In the genomic region with DNA sequence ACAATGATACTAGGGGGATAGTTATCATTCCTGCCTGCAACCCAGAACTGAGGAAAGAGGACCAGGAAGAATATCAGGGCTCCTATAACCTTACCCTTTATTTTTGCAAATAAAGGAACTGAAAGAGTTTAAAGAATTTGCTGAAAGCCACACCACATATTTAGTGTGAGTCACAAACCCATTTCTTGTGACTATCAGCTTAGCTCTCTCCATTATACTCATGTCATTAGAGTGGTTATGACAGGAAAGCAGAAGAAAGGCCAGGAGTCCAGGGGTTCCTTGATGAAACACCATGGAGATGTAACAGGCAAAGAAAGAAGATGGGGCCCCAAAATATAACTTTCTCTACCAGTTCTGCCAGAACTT, we compare ENCODE assay signal across 9 cellular contexts.
DNase-seq lines count a peak whose midpoint lies in the region; ATAC-seq and TF ChIP-seq lines count a peak whose summit lies in the region.
"Had no signal": no experiment of that assay in that cellular context is flagged by ENCODE, and none has a peak within 500 bp of the region (broad histone marks: within the 10 kb centered on the region; RNA-seq: fewer than 3 reads in every experiment).

No MANE protein-coding gene starts in this region.

- H3K4me1 Mint-ChIP-seq in activated T-cell treated with anti-CD3 and anti-CD28 coated beads, Interleukin-2, amount 50 U/mL, for 72 hours (ENCODE audit: low read depth), result peaks cover 51% of the 10 kb centered on the region
- peaks cover 54 to 84% of the 10 kb centered on the region in 2 donors for H3K4me1 Mint-ChIP-seq in stimulated activated naive B cell treated with anti-CD40 and anti-IgM and Interleukin-4, amounts not matched to agents 10 μg/mL and 1 μg/mL and 100 μg/mL, for 72 hours
- peaks cover 30% of the 10 kb centered on the region for H3K4me1 Mint-ChIP-seq in activated CD4-positive, alpha-beta memory T cell treated with anti-CD3 and anti-CD28 coated beads for 36 hours (ENCODE audit: low read depth)

- DNase-seq in activated T-cell treated with anti-CD3 and anti-CD28 coated beads, Interleukin-2, amount 50 U/mL, for 72 hours, result no peak
- DNase-seq in activated T-cell treated with anti-CD3 and anti-CD28 coated beads, Interleukin-2, amount 50 U/mL, for 1 hour, result no peak
- DNase-seq in SKM-1 (lab: John Stamatoyannopoulos, UW; ENCODE audit: unreplicated experiment) (peak; percentile 66), hippocampal formation (lab: John Stamatoyannopoulos, UW) (no peak), PC-3 (no peak)
- DNase-seq in stimulated activated naive B cell treated with anti-CD40 and anti-IgM and Interleukin-4, amounts not matched to agents 10 μg/mL and 1 μg/mL and 100 μg/mL, for 72 hours, result peak; percentile 24
- no peak for DNase-seq in activated CD4-positive, alpha-beta memory T cell treated with anti-CD3 and anti-CD28 coated beads for 36 hours

- H3K4me2 ChIP-seq in PC-3 (ENCODE audit: low read length), result no peak overlapping the region

- peaks cover 0 to 10% of the 10 kb centered on the region in 2 donors for H3K36me3 Mint-ChIP-seq in activated T-cell treated with anti-CD3 and anti-CD28 coated beads, Interleukin-2, amount 50 U/mL, for 72 hours (ENCODE audit: insufficient read depth in 2 of 2)
- H3K36me3 Mint-ChIP-seq in stimulated activated naive B cell treated with anti-CD40 and anti-IgM and Interleukin-4, amounts not matched to agents 10 μg/mL and 1 μg/mL and 100 μg/mL, for 72 hours, result peaks cover 32 to 47% of the 10 kb centered on the region in 2 donors
- no peaks in the 10 kb centered on the region for H3K36me3 Mint-ChIP-seq in activated CD4-positive, alpha-beta memory T cell treated with anti-CD3 and anti-CD28 coated beads for 36 hours

- H3K27ac ChIP-seq in PC-3 (ENCODE audit: low read length), result no peak overlapping the region
- H3K27ac ChIP-seq: vagina had no signal

- CTCF ChIA-PET in activated CD4-positive, alpha-beta memory T cell treated with anti-CD3 and anti-CD28 coated beads for 36 hours (lab: Charles Lee), result interaction anchor here (1.2 to 1.5 kb wide), 2 partner anchors 11 to 51 kb away, joined by 4 to 9 read pairs; no protein-coding TSS in a partner anchor
- CTCF ChIA-PET in PC-3 (lab: Charles Lee), result no interaction called here

- no peaks in the 10 kb centered on the region for H3K9me3 ChIP-seq in PC-3 (ENCODE audit: low read length)
- H3K9me3 ChIP-seq: vagina had no signal

- no peaks in the 10 kb centered on the region for H3K79me2 ChIP-seq in PC-3 (ENCODE audit: low read length)

- POLR2A ChIA-PET in activated CD4-positive, alpha-beta memory T cell treated with anti-CD3 and anti-CD28 coated beads for 36 hours (lab: Charles Lee), result interaction anchor here (1.7 kb wide), 1 partner anchor 57 kb away, joined by 3 read pairs; no protein-coding TSS in a partner anchor
- POLR2A ChIA-PET in PC-3 (lab: Charles Lee; ENCODE audit: unreplicated experiment), result no interaction called here

- H3K27ac Mint-ChIP-seq in activated T-cell treated with anti-CD3 and anti-CD28 coated beads, Interleukin-2, amount 50 U/mL, for 72 hours, result no peak overlapping the region
- peak overlapping the region; percentile 99 for H3K27ac Mint-ChIP-seq in stimulated activated naive B cell treated with anti-CD40 and anti-IgM and Interleukin-4, amounts not matched to agents 10 μg/mL and 1 μg/mL and 100 μg/mL, for 72 hours
- no peak overlapping the region for H3K27ac Mint-ChIP-seq in activated CD4-positive, alpha-beta memory T cell treated with anti-CD3 and anti-CD28 coated beads for 36 hours

- intact Hi-C loops in activated CD4-positive, alpha-beta memory T cell treated with anti-CD3 and anti-CD28 coated beads for 36 hours (cut with micrococcal nuclease), result loop anchor here (1.0 kb wide), 1 partner anchor 11 kb away; no protein-coding TSS in a partner anchor
- intact Hi-C loops in PC-3 (cut with micrococcal nuclease), result no loop called here

- no peaks in the 10 kb centered on the region for H3K27me3 ChIP-seq in PC-3 (ENCODE audit: low read length)
- H3K27me3 ChIP-seq: vagina had no signal

- no peaks in the 10 kb centered on the region for H3K27me3 Mint-ChIP-seq in activated T-cell treated with anti-CD3 and anti-CD28 coated beads, Interleukin-2, amount 50 U/mL, for 72 hours (ENCODE audit: low read depth)
- no peaks in the 10 kb centered on the region for H3K27me3 Mint-ChIP-seq in stimulated activated naive B cell treated with anti-CD40 and anti-IgM and Interleukin-4, amounts not matched to agents 10 μg/mL and 1 μg/mL and 100 μg/mL, for 72 hours
- H3K27me3 Mint-ChIP-seq in activated CD4-positive, alpha-beta memory T cell treated with anti-CD3 and anti-CD28 coated beads for 36 hours, result no peaks in the 10 kb centered on the region

- no peak overlapping the region for H3K4me3 ChIP-seq in PC-3 (ENCODE audit: low read length)
- H3K4me3 ChIP-seq: vagina had no signal

- peak overlapping the region; percentile 13 to 71 for H3K4me3 Mint-ChIP-seq in activated T-cell treated with anti-CD3 and anti-CD28 coated beads, Interleukin-2, amount 50 U/mL, for 72 hours
- H3K4me3 Mint-ChIP-seq in stimulated activated naive B cell treated with anti-CD40 and anti-IgM and Interleukin-4, amounts not matched to agents 10 μg/mL and 1 μg/mL and 100 μg/mL, for 72 hours, result peak overlapping the region; percentile 26 to 41
- no peak overlapping the region for H3K4me3 Mint-ChIP-seq in activated CD4-positive, alpha-beta memory T cell treated with anti-CD3 and anti-CD28 coated beads for 36 hours

- peaks cover 9 to 10% of the 10 kb centered on the region in 2 donors for H3K9me3 Mint-ChIP-seq in activated T-cell treated with anti-CD3 and anti-CD28 coated beads, Interleukin-2, amount 50 U/mL, for 72 hours
- peaks cover 17 to 21% of the 10 kb centered on the region in 2 donors for H3K9me3 Mint-ChIP-seq in stimulated activated naive B cell treated with anti-CD40 and anti-IgM and Interleukin-4, amounts not matched to agents 10 μg/mL and 1 μg/mL and 100 μg/mL, for 72 hours
- no peaks in the 10 kb centered on the region for H3K9me3 Mint-ChIP-seq in activated CD4-positive, alpha-beta memory T cell treated with anti-CD3 and anti-CD28 coated beads for 36 hours

- BruUV-seq in PC-3 (replicated peaks; lab: Mats Ljungman, UMichigan), result no TSS peak

- no peaks in the 10 kb centered on the region for H3K36me3 ChIP-seq in PC-3 (ENCODE audit: low read depth, low read length)
- H3K36me3 ChIP-seq: vagina had no signal

- H4K20me1 ChIP-seq in PC-3 (ENCODE audit: low read length), result no peaks in the 10 kb centered on the region

- H3F3A ChIP-seq in PC-3 (ENCODE audit: low read length, unreplicated experiment), result no peaks in the 10 kb centered on the region

- ATAC-seq in activated T-cell treated with anti-CD3 and anti-CD28 coated beads, Interleukin-2, amount 50 U/mL, for 72 hours (replicated peaks in 1 of 2), result peak; percentile 69 to 82
- ATAC-seq in HG03060 (IDR thresholded peaks at IDR 0.05; ENCODE audit: low read depth, unreplicated experiment) (peak; percentile 54), PC-3 (no peak)
- peak; percentile 74 to 81 for ATAC-seq in stimulated activated naive B cell treated with anti-CD40 and anti-IgM and Interleukin-4, amounts not matched to agents 10 μg/mL and 1 μg/mL and 100 μg/mL, for 72 hours (replicated peaks)

- no peak overlapping the region for H3K9ac ChIP-seq in PC-3 (ENCODE audit: low read length)

- no peak for TF ChIP-seq CTCF in PC-3 (conservative IDR thresholded peaks at IDR 0.05; ENCODE audit: low read depth, low read length)

- no peak overlapping the region for H2AFZ ChIP-seq in PC-3 (ENCODE audit: low read length)

- no peaks in the 10 kb centered on the region for H3K4me1 ChIP-seq in PC-3 (ENCODE audit: insufficient read depth, low read length)
- H3K4me1 ChIP-seq: vagina had no signal

- no peaks in the 10 kb centered on the region for H3K9me2 ChIP-seq in PC-3 (replicated peaks; ENCODE audit: low read length)

Comparison
In these comparisons a context has a peak if more than half of its experiments do, and no peak if none do; other contexts are left out.
1. DNase-seq: peak in SKM-1 (single experiment) and stimulated activated naive B cell treated with anti-CD40 and anti-IgM and Interleukin-4, amounts not matched to agents 10 μg/mL and 1 μg/mL and 100 μg/mL, for 72 hours (single experiment); none in activated T-cell treated with anti-CD3 and anti-CD28 coated beads, Interleukin-2, amount 50 U/mL, for 72 hours (0 of 2), activated T-cell treated with anti-CD3 and anti-CD28 coated beads, Interleukin-2, amount 50 U/mL, for 1 hour (single experiment), activated CD4-positive, alpha-beta memory T cell treated with anti-CD3 and anti-CD28 coated beads for 36 hours (single experiment), hippocampal formation (0 of 2) and PC-3 (single experiment).